ENCODE assay signal across 27 cellular contexts in the genomic region with DNA sequence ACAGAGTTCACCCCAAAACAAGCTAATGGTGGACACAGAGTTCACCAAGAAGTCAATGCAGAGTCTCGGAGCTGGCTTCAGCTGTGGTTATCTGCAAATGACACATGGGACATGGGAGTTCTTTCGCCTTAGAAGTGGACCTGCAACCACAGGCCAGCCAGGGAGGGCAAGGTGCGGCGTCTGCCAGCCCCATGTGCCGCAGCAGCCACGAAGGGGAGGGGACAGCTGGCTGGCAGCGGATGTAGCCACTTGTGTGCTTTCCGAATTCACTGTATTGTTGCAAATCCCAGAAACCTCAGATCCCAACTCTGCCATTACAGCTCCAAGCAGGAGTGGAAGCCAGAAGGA.
"Had no signal": no experiment of that assay in that cellular context is flagged by ENCODE, and none has a peak within 500 bp of the region (broad histone marks: within the 10 kb centered on the region; RNA-seq: fewer than 3 reads in every experiment).

No MANE protein-coding gene starts in this region.

- H3K9me3 ChIP-seq: neutrophil, ovary had no signal

- H3K27ac ChIP-seq: coronary artery, gastroesophageal sphincter, hepatocyte, neutrophil, ovary, right lobe of liver, skin epidermis, upper lobe of right lung had no signal

- H3K4me3 ChIP-seq: coronary artery, dorsolateral prefrontal cortex, gastroesophageal sphincter, hepatocyte, ovary, right lobe of liver, skin epidermis, upper lobe of right lung had no signal

- H3K79me2 ChIP-seq: hepatocyte had no signal

- ATAC-seq: activated naive CD4-positive, alpha-beta T cell treated with anti-CD3 and anti-CD28 coated beads, Interleukin-2, amount 50 U/mL, for 72 hours; activated T-cell treated with anti-CD3 and anti-CD28 coated beads, Interleukin-2, amount 50 U/mL, for 4 hours; activated T-helper 17 cell treated with anti-CD3 and anti-CD28 coated beads, Interleukin-2, amount 50 U/mL, for 72 hours; gastroesophageal sphincter; right lobe of liver; stimulated activated memory B cell treated with anti-CD40 and anti-IgM and Interleukin-4, amounts not matched to agents 10 μg/mL and 1 μg/mL and 100 μg/mL, for 72 hours; stimulated activated naive CD8-positive, alpha-beta T cell treated with anti-CD3 and anti-CD28 coated beads, Interleukin-15, amount 100 ng/mL, for 72 hours; upper lobe of right lung; WTC11 had no signal

- H3K27me3 ChIP-seq: dorsolateral prefrontal cortex, gastroesophageal sphincter, hepatocyte, neutrophil, ovary, right lobe of liver, upper lobe of right lung had no signal

- H3K4me1 ChIP-seq: gastroesophageal sphincter, right lobe of liver, upper lobe of right lung had no signal

- H2AFZ ChIP-seq: hepatocyte had no signal

- DNase-seq: activated CD4-positive, alpha-beta memory T cell treated with anti-CD3 and anti-CD28 coated beads, Interleukin-2, amount 10 ng/mL, durations not matched to agents 7 days and 5 days; activated CD4-positive, alpha-beta T cell treated with anti-CD3 and anti-CD28 coated beads for 1 hour; activated CD4-positive, alpha-beta T cell treated with anti-CD3 and anti-CD28 coated beads, Interleukin-2, amount 10 ng/mL, durations not matched to agents 7 days and 5 days; activated T-cell treated with anti-CD3 and anti-CD28 coated beads, Interleukin-2, amount 50 U/mL, for 4 hours; dorsolateral prefrontal cortex; effector memory CD4-positive, alpha-beta T cell; erythroblast; naive B cell; nephron progenitor cell; ovary; right lobe of liver; stimulated activated CD4-positive, alpha-beta T cell treated with anti-CD3 and anti-CD28 coated beads, Interleukin-1b, Interleukin-23, amount 100 ng/mL, for 48 hours; stimulated activated CD4-positive, alpha-beta T cell treated with anti-CD3 and anti-CD28 coated beads, Interleukin-4, amount 100 ng/mL, for 4 hours; stimulated activated CD8-positive, alpha-beta memory T cell treated with anti-CD3 and anti-CD28 coated beads, Interleukin-4, amount 100 ng/mL, for 48 hours; stimulated activated naive CD8-positive, alpha-beta T cell treated with anti-CD3 and anti-CD28 coated beads, Interleukin-15, amount 100 ng/mL, for 72 hours; substantia nigra; T-helper 2 cell; upper lobe of right lung had no signal

- H3K36me3 ChIP-seq: ovary had no signal

- H3K4me2 ChIP-seq: hepatocyte had no signal
